Comparison of ENCODE assay signal across 1 cellular context in genomic region chr20:47392015-47392720, GRCh38.
TF ChIP-seq lines count a peak whose summit lies in the region.

No MANE protein-coding gene starts in this region.

TF ChIP-seq in K562, 482 proteins besides CTCF, POLR2A, EP300 and RAD21 (continues in another document):
- TF ChIP-seq ZNF143 (CRISPR knock-in tag; IDR thresholded peaks at IDR 0.05) = peak; percentile 62
- TF ChIP-seq IRF2 (CRISPR knock-in tag; IDR thresholded peaks at IDR 0.05) = no peak
- TF ChIP-seq TEAD4 (IDR thresholded peaks at IDR 0.05; ENCODE audit: low read length) = no peak; the same call in none of the 2 replicates
- no peak for TF ChIP-seq TEAD4 (CRISPR knock-in tag; IDR thresholded peaks at IDR 0.05; ENCODE audit: borderline replicate concordance)
- no peak for TF ChIP-seq MBD1 (CRISPR knock-in tag; IDR thresholded peaks at IDR 0.05)
- TF ChIP-seq EP400 (IDR thresholded peaks at IDR 0.05) = peak; percentile 56
- peak; percentile 94 for TF ChIP-seq NFRKB (IDR thresholded peaks at IDR 0.05; ENCODE audit: low read depth)
- TF ChIP-seq MAFG (tag; conservative IDR thresholded peaks at IDR 0.05) = peak; percentile 93
- TF ChIP-seq ZKSCAN8 (CRISPR knock-in tag; IDR thresholded peaks at IDR 0.05) = peak; percentile 64; the same call in 1 of the 2 replicates
- no peak for TF ChIP-seq HMG20A (CRISPR knock-in tag; conservative IDR thresholded peaks at IDR 0.05)
- TF ChIP-seq CEBPB (tag; IDR thresholded peaks at IDR 0.05) = no peak
- peak; percentile 71 for TF ChIP-seq TBP (optimal IDR thresholded peaks at IDR 0.05; ENCODE audit: low read depth, low read length)
- TF ChIP-seq, protein P1, sequence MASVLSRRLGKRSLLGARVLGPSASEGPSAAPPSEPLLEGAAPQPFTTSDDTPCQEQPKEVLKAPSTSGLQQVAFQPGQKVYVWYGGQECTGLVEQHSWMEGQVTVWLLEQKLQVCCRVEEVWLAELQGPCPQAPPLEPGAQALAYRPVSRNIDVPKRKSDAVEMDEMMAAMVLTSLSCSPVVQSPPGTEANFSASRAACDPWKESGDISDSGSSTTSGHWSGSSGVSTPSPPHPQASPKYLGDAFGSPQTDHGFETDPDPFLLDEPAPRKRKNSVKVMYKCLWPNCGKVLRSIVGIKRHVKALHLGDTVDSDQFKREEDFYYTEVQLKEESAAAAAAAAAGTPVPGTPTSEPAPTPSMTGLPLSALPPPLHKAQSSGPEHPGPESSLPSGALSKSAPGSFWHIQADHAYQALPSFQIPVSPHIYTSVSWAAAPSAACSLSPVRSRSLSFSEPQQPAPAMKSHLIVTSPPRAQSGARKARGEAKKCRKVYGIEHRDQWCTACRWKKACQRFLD (CRISPR knock-in tag; IDR thresholded peaks at IDR 0.05) = peak; percentile 76
- TF ChIP-seq, protein P2, sequence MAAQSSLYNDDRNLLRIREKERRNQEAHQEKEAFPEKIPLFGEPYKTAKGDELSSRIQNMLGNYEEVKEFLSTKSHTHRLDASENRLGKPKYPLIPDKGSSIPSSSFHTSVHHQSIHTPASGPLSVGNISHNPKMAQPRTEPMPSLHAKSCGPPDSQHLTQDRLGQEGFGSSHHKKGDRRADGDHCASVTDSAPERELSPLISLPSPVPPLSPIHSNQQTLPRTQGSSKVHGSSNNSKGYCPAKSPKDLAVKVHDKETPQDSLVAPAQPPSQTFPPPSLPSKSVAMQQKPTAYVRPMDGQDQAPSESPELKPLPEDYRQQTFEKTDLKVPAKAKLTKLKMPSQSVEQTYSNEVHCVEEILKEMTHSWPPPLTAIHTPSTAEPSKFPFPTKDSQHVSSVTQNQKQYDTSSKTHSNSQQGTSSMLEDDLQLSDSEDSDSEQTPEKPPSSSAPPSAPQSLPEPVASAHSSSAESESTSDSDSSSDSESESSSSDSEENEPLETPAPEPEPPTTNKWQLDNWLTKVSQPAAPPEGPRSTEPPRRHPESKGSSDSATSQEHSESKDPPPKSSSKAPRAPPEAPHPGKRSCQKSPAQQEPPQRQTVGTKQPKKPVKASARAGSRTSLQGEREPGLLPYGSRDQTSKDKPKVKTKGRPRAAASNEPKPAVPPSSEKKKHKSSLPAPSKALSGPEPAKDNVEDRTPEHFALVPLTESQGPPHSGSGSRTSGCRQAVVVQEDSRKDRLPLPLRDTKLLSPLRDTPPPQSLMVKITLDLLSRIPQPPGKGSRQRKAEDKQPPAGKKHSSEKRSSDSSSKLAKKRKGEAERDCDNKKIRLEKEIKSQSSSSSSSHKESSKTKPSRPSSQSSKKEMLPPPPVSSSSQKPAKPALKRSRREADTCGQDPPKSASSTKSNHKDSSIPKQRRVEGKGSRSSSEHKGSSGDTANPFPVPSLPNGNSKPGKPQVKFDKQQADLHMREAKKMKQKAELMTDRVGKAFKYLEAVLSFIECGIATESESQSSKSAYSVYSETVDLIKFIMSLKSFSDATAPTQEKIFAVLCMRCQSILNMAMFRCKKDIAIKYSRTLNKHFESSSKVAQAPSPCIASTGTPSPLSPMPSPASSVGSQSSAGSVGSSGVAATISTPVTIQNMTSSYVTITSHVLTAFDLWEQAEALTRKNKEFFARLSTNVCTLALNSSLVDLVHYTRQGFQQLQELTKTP (IDR thresholded peaks at IDR 0.05; ENCODE audit: low read depth in 1 of 2, partially characterized antibody in 2 of 2) = peak in 1 of 2 experiments; percentile 24
- TF ChIP-seq CREB3 (tag; conservative IDR thresholded peaks at IDR 0.05; ENCODE audit: low read depth) = peak; percentile 87; the same call in 1 of the 2 replicates
- peak; percentile 17; the same call in 1 of the 2 replicates for TF ChIP-seq CBFA2T2 (conservative IDR thresholded peaks at IDR 0.05)
- TF ChIP-seq FOS (IDR thresholded peaks at IDR 0.05; ENCODE audit: extremely low read depth, insufficient read length) = no peak
- TF ChIP-seq ZC3H11A (IDR thresholded peaks at IDR 0.05; ENCODE audit: low read depth, low read length) = no peak
- TF ChIP-seq GTF2E2 (tag; IDR thresholded peaks at IDR 0.05) = peak; percentile 76
- TF ChIP-seq, protein P3, sequence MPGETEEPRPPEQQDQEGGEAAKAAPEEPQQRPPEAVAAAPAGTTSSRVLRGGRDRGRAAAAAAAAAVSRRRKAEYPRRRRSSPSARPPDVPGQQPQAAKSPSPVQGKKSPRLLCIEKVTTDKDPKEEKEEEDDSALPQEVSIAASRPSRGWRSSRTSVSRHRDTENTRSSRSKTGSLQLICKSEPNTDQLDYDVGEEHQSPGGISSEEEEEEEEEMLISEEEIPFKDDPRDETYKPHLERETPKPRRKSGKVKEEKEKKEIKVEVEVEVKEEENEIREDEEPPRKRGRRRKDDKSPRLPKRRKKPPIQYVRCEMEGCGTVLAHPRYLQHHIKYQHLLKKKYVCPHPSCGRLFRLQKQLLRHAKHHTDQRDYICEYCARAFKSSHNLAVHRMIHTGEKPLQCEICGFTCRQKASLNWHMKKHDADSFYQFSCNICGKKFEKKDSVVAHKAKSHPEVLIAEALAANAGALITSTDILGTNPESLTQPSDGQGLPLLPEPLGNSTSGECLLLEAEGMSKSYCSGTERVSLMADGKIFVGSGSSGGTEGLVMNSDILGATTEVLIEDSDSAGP (CRISPR knock-in tag; IDR thresholded peaks at IDR 0.05) = no peak
- TF ChIP-seq, protein P4, sequence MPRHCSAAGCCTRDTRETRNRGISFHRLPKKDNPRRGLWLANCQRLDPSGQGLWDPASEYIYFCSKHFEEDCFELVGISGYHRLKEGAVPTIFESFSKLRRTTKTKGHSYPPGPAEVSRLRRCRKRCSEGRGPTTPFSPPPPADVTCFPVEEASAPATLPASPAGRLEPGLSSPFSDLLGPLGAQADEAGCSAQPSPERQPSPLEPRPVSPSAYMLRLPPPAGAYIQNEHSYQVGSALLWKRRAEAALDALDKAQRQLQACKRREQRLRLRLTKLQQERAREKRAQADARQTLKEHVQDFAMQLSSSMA (CRISPR knock-in tag; IDR thresholded peaks at IDR 0.05) = no peak
- TF ChIP-seq SOX6 (IDR thresholded peaks at IDR 0.05) = 0 out of 2 replicates have a peak, but pooled peaks have one; percentile 13
- peak; percentile 71; the same call in 1 of the 2 replicates for TF ChIP-seq TEAD2 (tag; IDR thresholded peaks at IDR 0.05)
- peak; percentile 62; the same call in 1 of the 2 replicates for TF ChIP-seq GABPA (tag; conservative IDR thresholded peaks at IDR 0.05; ENCODE audit: low read depth)
- TF ChIP-seq NFE2L1 (tag; IDR thresholded peaks at IDR 0.05; ENCODE audit: borderline replicate concordance, low read depth) = 0 out of 2 replicates have a peak, but pooled peaks have one; percentile 14
- TF ChIP-seq BRD9 (IDR thresholded peaks at IDR 0.05; ENCODE audit: low read depth, partially characterized antibody) = peak; percentile 91
- TF ChIP-seq FOXK1 (CRISPR knock-in tag; IDR thresholded peaks at IDR 0.05; ENCODE audit: borderline replicate concordance) = no peak
- no peak for TF ChIP-seq ZFPM2 (CRISPR knock-in tag; IDR thresholded peaks at IDR 0.05)
- peak in 1 of 2 experiments; percentile 46; a peak in 1 of 4 replicates for TF ChIP-seq TRIM24 (IDR thresholded peaks at IDR 0.05)
- TF ChIP-seq CREM (IDR thresholded peaks at IDR 0.05; ENCODE audit: low read depth) = peak; percentile 63
- TF ChIP-seq POLR2H (tag; IDR thresholded peaks at IDR 0.05; ENCODE audit: low read depth) = peak; percentile 87
- TF ChIP-seq ZNF175 (CRISPR knock-in tag; IDR thresholded peaks at IDR 0.05; ENCODE audit: low read depth) = peak; percentile 58
- TF ChIP-seq, protein P5, sequence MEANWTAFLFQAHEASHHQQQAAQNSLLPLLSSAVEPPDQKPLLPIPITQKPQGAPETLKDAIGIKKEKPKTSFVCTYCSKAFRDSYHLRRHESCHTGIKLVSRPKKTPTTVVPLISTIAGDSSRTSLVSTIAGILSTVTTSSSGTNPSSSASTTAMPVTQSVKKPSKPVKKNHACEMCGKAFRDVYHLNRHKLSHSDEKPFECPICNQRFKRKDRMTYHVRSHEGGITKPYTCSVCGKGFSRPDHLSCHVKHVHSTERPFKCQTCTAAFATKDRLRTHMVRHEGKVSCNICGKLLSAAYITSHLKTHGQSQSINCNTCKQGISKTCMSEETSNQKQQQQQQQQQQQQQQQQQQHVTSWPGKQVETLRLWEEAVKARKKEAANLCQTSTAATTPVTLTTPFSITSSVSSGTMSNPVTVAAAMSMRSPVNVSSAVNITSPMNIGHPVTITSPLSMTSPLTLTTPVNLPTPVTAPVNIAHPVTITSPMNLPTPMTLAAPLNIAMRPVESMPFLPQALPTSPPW (CRISPR knock-in tag; IDR thresholded peaks at IDR 0.05) = peak; percentile 50; the same call in 1 of the 2 replicates
- TF ChIP-seq SRF (CRISPR knock-in tag; IDR thresholded peaks at IDR 0.05) = peak; percentile 90 to 99
- no peak for TF ChIP-seq THRB (CRISPR knock-in tag; conservative IDR thresholded peaks at IDR 0.05)
- TF ChIP-seq ZKSCAN1 (IDR thresholded peaks at IDR 0.05; ENCODE audit: low read depth, low read length) = no peak
- TF ChIP-seq DNMT1 (IDR thresholded peaks at IDR 0.05) = no peak
- no peak for TF ChIP-seq ZNF347 (CRISPR knock-in tag; IDR thresholded peaks at IDR 0.05; ENCODE audit: low read depth)
- peak; percentile 96 for TF ChIP-seq C11orf30 (IDR thresholded peaks at IDR 0.05; ENCODE audit: low read depth)
- no peak; the same call in 1 of the 2 replicates for TF ChIP-seq RNF2 (IDR thresholded peaks at IDR 0.05)
- peak; percentile 57; the same call in 1 of the 2 replicates for TF ChIP-seq SMARCE1 (IDR thresholded peaks at IDR 0.05)
- peak; percentile 76 for TF ChIP-seq ZNF584 (CRISPR knock-in tag; IDR thresholded peaks at IDR 0.05; ENCODE audit: low read depth)
- TF ChIP-seq ELF2 (CRISPR knock-in tag; IDR thresholded peaks at IDR 0.05) = no peak
- no peak for TF ChIP-seq WHSC1 (IDR thresholded peaks at IDR 0.05; ENCODE audit: low read length)
- peak; percentile 27; the same call in 1 of the 2 replicates for TF ChIP-seq SMARCC2 (IDR thresholded peaks at IDR 0.05; ENCODE audit: low read depth)
- peak; percentile 60; the same call in 1 of the 2 replicates for TF ChIP-seq SUPT5H (IDR thresholded peaks at IDR 0.05)
- TF ChIP-seq EHMT2 (IDR thresholded peaks at IDR 0.05) = peak; percentile 63
- no peak for TF ChIP-seq ZNF780A (CRISPR knock-in tag; IDR thresholded peaks at IDR 0.05)
- TF ChIP-seq, protein P6, sequence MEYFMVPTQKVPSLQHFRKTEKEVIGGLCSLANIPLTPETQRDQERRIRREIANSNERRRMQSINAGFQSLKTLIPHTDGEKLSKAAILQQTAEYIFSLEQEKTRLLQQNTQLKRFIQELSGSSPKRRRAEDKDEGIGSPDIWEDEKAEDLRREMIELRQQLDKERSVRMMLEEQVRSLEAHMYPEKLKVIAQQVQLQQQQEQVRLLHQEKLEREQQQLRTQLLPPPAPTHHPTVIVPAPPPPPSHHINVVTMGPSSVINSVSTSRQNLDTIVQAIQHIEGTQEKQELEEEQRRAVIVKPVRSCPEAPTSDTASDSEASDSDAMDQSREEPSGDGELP (CRISPR knock-in tag; IDR thresholded peaks at IDR 0.05; ENCODE audit: borderline replicate concordance) = 0 out of 2 replicates have a peak, but pooled peaks have one; percentile 25
- TF ChIP-seq FOSL1 (tag; conservative IDR thresholded peaks at IDR 0.05) = peak; percentile 93
- TF ChIP-seq MAFK (IDR thresholded peaks at IDR 0.05; ENCODE audit: low read length) = peak; percentile 87
- no peak for TF ChIP-seq CHD4 (IDR thresholded peaks at IDR 0.05; ENCODE audit: insufficient read depth, insufficient replicate concordance, low read depth, low read length, poor library complexity, severe bottlenecking)
- TF ChIP-seq ZNF316 (IDR thresholded peaks at IDR 0.05) = peak; percentile 94
- no peak for TF ChIP-seq ZNF133 (CRISPR knock-in tag; IDR thresholded peaks at IDR 0.05)
- TF ChIP-seq NELFE (IDR thresholded peaks at IDR 0.05; ENCODE audit: insufficient read depth, insufficient read length) = no peak
- peak; percentile 80 for TF ChIP-seq MEF2D (tag; conservative IDR thresholded peaks at IDR 0.05; ENCODE audit: low read depth)
- peak; percentile 55 to 61 for TF ChIP-seq NRF1 (conservative IDR thresholded peaks at IDR 0.05 in 1 of 2, IDR thresholded peaks at IDR 0.05 in 1 of 2)
- peak; percentile 58; the same call in 1 of the 2 replicates for TF ChIP-seq MTA3 (IDR thresholded peaks at IDR 0.05; ENCODE audit: borderline replicate concordance)
- peak; percentile 68 for TF ChIP-seq ATF7 (IDR thresholded peaks at IDR 0.05)
- TF ChIP-seq, protein P7, sequence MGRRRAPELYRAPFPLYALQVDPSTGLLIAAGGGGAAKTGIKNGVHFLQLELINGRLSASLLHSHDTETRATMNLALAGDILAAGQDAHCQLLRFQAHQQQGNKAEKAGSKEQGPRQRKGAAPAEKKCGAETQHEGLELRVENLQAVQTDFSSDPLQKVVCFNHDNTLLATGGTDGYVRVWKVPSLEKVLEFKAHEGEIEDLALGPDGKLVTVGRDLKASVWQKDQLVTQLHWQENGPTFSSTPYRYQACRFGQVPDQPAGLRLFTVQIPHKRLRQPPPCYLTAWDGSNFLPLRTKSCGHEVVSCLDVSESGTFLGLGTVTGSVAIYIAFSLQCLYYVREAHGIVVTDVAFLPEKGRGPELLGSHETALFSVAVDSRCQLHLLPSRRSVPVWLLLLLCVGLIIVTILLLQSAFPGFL (CRISPR knock-in tag; IDR thresholded peaks at IDR 0.05) = no peak
- TF ChIP-seq PHF8 (IDR thresholded peaks at IDR 0.05; ENCODE audit: borderline replicate concordance, low read length) = peak; percentile 34; the same call in 1 of the 2 replicates
- peak; percentile 84 for TF ChIP-seq ELF1 (tag; IDR thresholded peaks at IDR 0.05)
